8 cellular contexts compared by ENCODE assay signal in genomic region chr12:50101663-50102062, GRCh38.
DNase-seq lines count a peak whose midpoint lies in the region; ATAC-seq and TF ChIP-seq lines count a peak whose summit lies in the region.

No MANE protein-coding gene starts in this region.

- no peak for ATAC-seq in GM21786 (IDR thresholded peaks at IDR 0.05; ENCODE audit: unreplicated experiment)
- ATAC-seq in HG02763 (IDR thresholded peaks at IDR 0.05; ENCODE audit: unreplicated experiment), result no peak
- no peak for ATAC-seq in HG03521 (IDR thresholded peaks at IDR 0.05; ENCODE audit: unreplicated experiment)

- H3K9me3 ChIP-seq in HAP-1 (no peaks in the 10 kb centered on the region), WERI-Rb-1 (ENCODE audit: severe bottlenecking) (no peaks in the 10 kb centered on the region)

- H3K4me3 ChIP-seq in HAP-1 (no peak overlapping the region), WERI-Rb-1 (ENCODE audit: low read depth, low read length) (no peak overlapping the region)

- TF ChIP-seq CTCF in 22Rv1 (IDR thresholded peaks at IDR 0.05), result peak; percentile 50
- TF ChIP-seq CTCF in WERI-Rb-1 (IDR thresholded peaks at IDR 0.05; ENCODE audit: low read depth, low read length), result peak; percentile 58

- in situ Hi-C loops in HAP-1 (cut with MboI; ENCODE audit: low sequenced_read_pairs), result no loop called here

- peak; percentile 45 to 50 for DNase-seq in HAP-1 (ENCODE audit: low spot score in 2 of 2)
- peak; percentile 40 for DNase-seq in WERI-Rb-1
- DNase-seq in iPS-NIHi7 (ENCODE audit: extremely low spot score), result peak; percentile 83
- no peak for DNase-seq in SKM-1 (lab: John Stamatoyannopoulos, UW; ENCODE audit: unreplicated experiment)

- no peaks in the 10 kb centered on the region for H3K4me1 ChIP-seq in HAP-1

- H3K36me3 ChIP-seq in HAP-1 (replicated peaks) (peaks cover 39% of the 10 kb centered on the region), WERI-Rb-1 (peaks cover 41% of the 10 kb centered on the region)

- H3K27ac ChIP-seq in 22Rv1, result peak overlapping the region; percentile 2; the same call in 1 of the 2 replicates
- H3K27ac ChIP-seq in WERI-Rb-1, result no peak overlapping the region

- H3K27me3 ChIP-seq in HAP-1 (ENCODE audit: low read depth) (no peaks in the 10 kb centered on the region; the same call in 1 of the 2 replicates), WERI-Rb-1 (ENCODE audit: insufficient read depth, low read depth, severe bottlenecking) (no peaks in the 10 kb centered on the region)
